ENCODE assay signal across 26 cellular contexts in genomic region chr3:52432631-52433030, GRCh38. TPM values are rescaled to one million over a fixed set of nuclear protein-coding genes. Genes with fewer than 3 reads are reported as not detected.
DNase-seq lines count a peak whose midpoint lies in the region; ATAC-seq and TF ChIP-seq lines count a peak whose summit lies in the region.
"Had no signal": no experiment of that assay in that cellular context is flagged by ENCODE, and none has a peak within 500 bp of the region (broad histone marks: within the 10 kb centered on the region; RNA-seq: fewer than 3 reads in every experiment).

No MANE protein-coding gene starts in this region.

- H3K27ac Mint-ChIP-seq in natural killer cell treated with Interleukin-12 subunit alpha and Interleukin-12 subunit beta and Interleukin-15 and Interleukin-18, amount 100 ng/mL, for 72 hours, result no peak overlapping the region
- H3K27ac Mint-ChIP-seq in natural killer cell, result no peak overlapping the region
- H3K27ac Mint-ChIP-seq: T-helper 1 cell treated with Interleukin-12 subunit alpha and Interleukin-12 subunit beta and Interleukin-4 antibody, amounts not matched to agents 30 μg/mL and 1 μg/mL, for 36 hours had no signal

- TF ChIP-seq POLR2A in gastrocnemius medialis (IDR thresholded peaks at IDR 0.05), result no peak

- no peak overlapping the region for H3K4me3 Mint-ChIP-seq in natural killer cell treated with Interleukin-12 subunit alpha and Interleukin-12 subunit beta and Interleukin-15 and Interleukin-18, amount 100 ng/mL, for 72 hours
- H3K4me3 Mint-ChIP-seq in natural killer cell, result no peak overlapping the region
- H3K4me3 Mint-ChIP-seq: central memory CD8-positive, alpha-beta T cell; T-helper 1 cell treated with Interleukin-12 subunit alpha and Interleukin-12 subunit beta and Interleukin-4 antibody, amounts not matched to agents 30 μg/mL and 1 μg/mL, for 36 hours had no signal

- DNase-seq in natural killer cell treated with Interleukin-12 subunit alpha and Interleukin-12 subunit beta and Interleukin-15 and Interleukin-18, amount 100 ng/mL, for 72 hours (ENCODE audit: low spot score), result peak; percentile 32
- no peak for DNase-seq in natural killer cell
- no peak for DNase-seq in right atrium auricular region (ENCODE audit: low spot score)
- no peak for DNase-seq in gastrocnemius medialis
- no peak for DNase-seq in effector CD8-positive, alpha-beta T cell (lab: John Stamatoyannopoulos, UW)
- DNase-seq: activated CD4-positive, CD25-positive, alpha-beta regulatory T cell; amniotic stem cell; DMS153; effector memory CD4-positive, alpha-beta T cell; GF-D8; Karpas-422; NCI-H1092 treated with DMSO at 0.1 percent for 48 hours; NCI-H526; SJCRH30; stimulated activated CD4-positive, alpha-beta T cell treated with anti-CD3 and anti-CD28 coated beads, Interleukin-2, amount 100 ng/mL, for 24 hours had no signal

- no peaks in the 10 kb centered on the region for H3K9me3 Mint-ChIP-seq in natural killer cell treated with Interleukin-12 subunit alpha and Interleukin-12 subunit beta and Interleukin-15 and Interleukin-18, amount 100 ng/mL, for 72 hours
- no peaks in the 10 kb centered on the region for H3K9me3 Mint-ChIP-seq in natural killer cell
- H3K9me3 Mint-ChIP-seq: central memory CD8-positive, alpha-beta T cell; T-helper 1 cell treated with Interleukin-12 subunit alpha and Interleukin-12 subunit beta and Interleukin-4 antibody, amounts not matched to agents 30 μg/mL and 1 μg/mL, for 36 hours had no signal

- peaks cover 0 to 3% of the 10 kb centered on the region in 2 donors for H3K27me3 Mint-ChIP-seq in natural killer cell treated with Interleukin-12 subunit alpha and Interleukin-12 subunit beta and Interleukin-15 and Interleukin-18, amount 100 ng/mL, for 72 hours
- H3K27me3 Mint-ChIP-seq in natural killer cell (ENCODE audit: low read depth in 2 of 2), result peaks cover 0 to 6% of the 10 kb centered on the region in 2 donors
- H3K27me3 Mint-ChIP-seq: central memory CD8-positive, alpha-beta T cell had no signal

- H3K4me1 ChIP-seq in right atrium auricular region, result peaks cover 0 to 74% of the 10 kb centered on the region in 2 donors
- peaks cover 11 to 17% of the 10 kb centered on the region in 2 donors for H3K4me1 ChIP-seq in gastrocnemius medialis
- H3K4me1 ChIP-seq: A549, right lobe of liver had no signal

- TF ChIP-seq CTCF in natural killer cell (IDR thresholded peaks at IDR 0.05), result no peak
- no peak for TF ChIP-seq CTCF in right atrium auricular region (IDR thresholded peaks at IDR 0.05)
- no peak for TF ChIP-seq CTCF in gastrocnemius medialis (IDR thresholded peaks at IDR 0.05 in 4 of 5, conservative IDR thresholded peaks at IDR 0.05 in 1 of 5)

- H3K4me3 ChIP-seq in right atrium auricular region, result no peak overlapping the region
- H3K4me3 ChIP-seq in gastrocnemius medialis, result no peak overlapping the region
- H3K4me3 ChIP-seq: A549, BLaER1, GM12878, hepatocyte, right lobe of liver, SJCRH30 had no signal

- in situ Hi-C loops in gastrocnemius medialis (cut with MboI; ENCODE audit: low sequenced_read_pairs in 4 of 4), result no loop called here

- ATAC-seq in natural killer cell treated with Interleukin-12 subunit alpha and Interleukin-12 subunit beta and Interleukin-15 and Interleukin-18, amount 100 ng/mL, for 72 hours, result no peak
- ATAC-seq in natural killer cell (no peak), gastrocnemius medialis (no peak), HG03439 (IDR thresholded peaks at IDR 0.05; ENCODE audit: unreplicated experiment) (no peak), esophagus mucosa (no peak), GM18870 (IDR thresholded peaks at IDR 0.05; ENCODE audit: unreplicated experiment) (no peak)
- ATAC-seq: A549, GM12878, right lobe of liver had no signal

- no peaks in the 10 kb centered on the region for H3K9me3 ChIP-seq in right atrium auricular region
- no peaks in the 10 kb centered on the region for H3K9me3 ChIP-seq in gastrocnemius medialis
- H3K9me3 ChIP-seq: A549, BLaER1, right lobe of liver, SJCRH30 had no signal

- H3K4me1 Mint-ChIP-seq in natural killer cell treated with Interleukin-12 subunit alpha and Interleukin-12 subunit beta and Interleukin-15 and Interleukin-18, amount 100 ng/mL, for 72 hours (ENCODE audit: low read depth in 2 of 2), result no peaks in the 10 kb centered on the region
- no peaks in the 10 kb centered on the region for H3K4me1 Mint-ChIP-seq in natural killer cell

- H3K27me3 ChIP-seq in right atrium auricular region, result no peaks in the 10 kb centered on the region
- no peaks in the 10 kb centered on the region for H3K27me3 ChIP-seq in gastrocnemius medialis
- H3K27me3 ChIP-seq: hepatocyte, right lobe of liver, SJCRH30 had no signal

- no peaks in the 10 kb centered on the region for H3K36me3 ChIP-seq in right atrium auricular region
- H3K36me3 ChIP-seq in gastrocnemius medialis, result no peaks in the 10 kb centered on the region
- H3K36me3 ChIP-seq: BLaER1, right lobe of liver, SJCRH30 had no signal

- intact Hi-C loops in natural killer cell (cut with micrococcal nuclease) (no loop called here), gastrocnemius medialis (cut with DNase I; ENCODE audit: low total_unique reads) (no loop called here)

- no peaks in the 10 kb centered on the region for H3K36me3 Mint-ChIP-seq in natural killer cell treated with Interleukin-12 subunit alpha and Interleukin-12 subunit beta and Interleukin-15 and Interleukin-18, amount 100 ng/mL, for 72 hours
- H3K36me3 Mint-ChIP-seq in natural killer cell, result no peaks in the 10 kb centered on the region

- H3K27ac ChIP-seq in right atrium auricular region (peak overlapping the region; percentile 36 to 38), gastrocnemius medialis (peak overlapping the region; percentile 36 to 69 (median 54))
- H3K27ac ChIP-seq: A549, BLaER1, hepatocyte, right lobe of liver, SJCRH30 had no signal

RNA-seq across cellular contexts. Expression of gene SEMA3G, which starts 12.3 kb away (rescaled TPM):
- total RNA-seq in natural killer cell treated with Interleukin-12 subunit alpha and Interleukin-12 subunit beta and Interleukin-15 and Interleukin-18, amount 100 ng/mL, for 72 hours, result under 1 TPM in 1 of 2 donors, not detected in 1; 0.08 TPM
- total RNA-seq in natural killer cell, result under 1 TPM in 2 of 3 donors, not detected in 1; 0.07 to 0.55 TPM
- total RNA-seq in right atrium auricular region, result 10 to 100 TPM; 11.8 to 12.6 TPM
- total RNA-seq in gastrocnemius medialis, result 10 to 100 TPM in 3 of 4 donors, 1 to 10 TPM in 1; 3.8 to 20.3 (median 13.1) TPM
- total RNA-seq in esophagus mucosa, result 2.7 TPM
- total RNA-seq: GM12878 had no signal

RNA-seq across cellular contexts. Expression of gene TNNC1, which starts 21.2 kb away (rescaled TPM):
- not detected for total RNA-seq in natural killer cell treated with Interleukin-12 subunit alpha and Interleukin-12 subunit beta and Interleukin-15 and Interleukin-18, amount 100 ng/mL, for 72 hours
- 1 to 10 TPM in 2 of 3 donors, not detected in 1; 1.1 to 1.2 TPM for total RNA-seq in natural killer cell
- 1,000 to 10,000 TPM; 4,697 to 8,249 TPM for total RNA-seq in right atrium auricular region
- total RNA-seq in gastrocnemius medialis, result over 10,000 TPM in 1 of 4 donors, 1,000 to 10,000 TPM in 3; 5,017 to 11,453 (median 7,253) TPM
- 0.88 TPM for total RNA-seq in esophagus mucosa
- total RNA-seq: HT1080 had no signal

RNA-seq across cellular contexts. Expression of gene PHF7, which starts 22.2 kb away (rescaled TPM):
- 10 to 100 TPM in 1 of 2 donors, 1 to 10 TPM in 1; 3.8 to 11.8 TPM for total RNA-seq in natural killer cell treated with Interleukin-12 subunit alpha and Interleukin-12 subunit beta and Interleukin-15 and Interleukin-18, amount 100 ng/mL, for 72 hours
- total RNA-seq in natural killer cell, result 10 to 100 TPM; 10.9 to 13.5 (median 13.5) TPM
- total RNA-seq in right atrium auricular region, result 10 to 100 TPM; 10.1 to 17.6 TPM
- 10 to 100 TPM in 1 of 4 donors, 1 to 10 TPM in 3; 3.1 to 11.4 (median 6.8) TPM for total RNA-seq in gastrocnemius medialis
- total RNA-seq in esophagus mucosa, result 6.0 TPM

RNA-seq across cellular contexts. Expression of gene NISCH, which starts 22.8 kb away (rescaled TPM):
- 100 to 1,000 TPM in 1 of 2 donors, 10 to 100 TPM in 1; 72.5 to 116 TPM for total RNA-seq in natural killer cell treated with Interleukin-12 subunit alpha and Interleukin-12 subunit beta and Interleukin-15 and Interleukin-18, amount 100 ng/mL, for 72 hours
- 100 to 1,000 TPM; 162 to 191 (median 175) TPM for total RNA-seq in natural killer cell
- 10 to 100 TPM; 29.2 to 49.6 TPM for total RNA-seq in right atrium auricular region
- total RNA-seq in gastrocnemius medialis, result 10 to 100 TPM; 19.2 to 38.3 (median 25.0) TPM
- 38.0 TPM for total RNA-seq in esophagus mucosa

RNA-seq across cellular contexts. Expression of gene BAP1, which starts 22.8 kb away (rescaled TPM):
- total RNA-seq in natural killer cell treated with Interleukin-12 subunit alpha and Interleukin-12 subunit beta and Interleukin-15 and Interleukin-18, amount 100 ng/mL, for 72 hours, result 100 to 1,000 TPM in 1 of 2 donors, 10 to 100 TPM in 1; 96.1 to 131 TPM
- total RNA-seq in natural killer cell (100 to 1,000 TPM; 141 to 154 (median 145) TPM), right atrium auricular region (10 to 100 TPM; 38.8 to 53.9 TPM), gastrocnemius medialis (10 to 100 TPM; 69.8 to 88.2 (median 76.5) TPM), esophagus mucosa (43.9 TPM)

Comparison
In these comparisons a context has a peak if more than half of its experiments do, and no peak if none do; other contexts are left out.
1. RNA of gene TNNC1, which starts 21.2 kb away (total RNA-seq): 4,697 to 8,249 TPM in right atrium auricular region and 5,017 to 11,453 TPM in gastrocnemius medialis; 1.1 to 1.2 TPM in natural killer cell, 0.88 TPM in esophagus mucosa (single experiment) and not detected in natural killer cell treated with Interleukin-12 subunit alpha and Interleukin-12 subunit beta and Interleukin-15 and Interleukin-18, amount 100 ng/mL, for 72 hours; every median in the first group is over 1,000 times any median in the second.